In the genomic region with DNA sequence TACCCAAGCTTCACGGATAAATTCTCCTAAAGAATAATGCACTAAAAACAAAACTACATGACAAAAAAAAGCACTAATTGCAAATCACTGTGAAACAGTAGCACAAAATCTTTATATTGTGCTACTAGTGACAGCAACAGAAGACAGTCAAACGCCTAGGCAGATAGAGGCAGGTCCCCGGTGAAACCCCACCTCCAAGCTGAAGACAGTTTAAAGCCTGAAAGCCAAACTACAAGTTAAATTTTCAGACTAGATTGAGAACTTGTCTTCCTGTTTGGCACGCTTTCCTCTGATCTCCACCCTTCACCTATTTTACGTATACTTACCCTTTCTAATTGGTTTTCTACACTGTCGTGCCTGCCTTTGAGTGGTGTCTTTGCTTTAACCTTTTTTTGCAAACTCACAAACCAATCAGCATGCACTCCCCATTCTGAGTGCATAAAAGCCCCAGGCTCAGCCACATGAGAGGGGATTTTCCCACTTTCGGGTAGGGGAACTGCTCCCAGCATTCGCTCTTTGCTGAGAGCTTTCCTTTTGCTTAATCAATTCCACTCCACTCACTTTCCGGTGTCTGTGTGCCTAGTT, we compare ENCODE assay signal across 13 cellular contexts.
DNase-seq lines count a peak whose midpoint lies in the region.
"Had no signal": no experiment of that assay in that cellular context is flagged by ENCODE, and none has a peak within 500 bp of the region (broad histone marks: within the 10 kb centered on the region; RNA-seq: fewer than 3 reads in every experiment).

No MANE protein-coding gene starts in this region.

- H3K27ac Mint-ChIP-seq in stimulated activated naive CD8-positive, alpha-beta T cell treated with anti-CD3 and anti-CD28 coated beads, Interleukin-15, Interleukin-2, amounts not matched to agents 100 ng/mL and 50 ng/mL, for 24 hours = peak overlapping the region; percentile 46
- H3K27ac Mint-ChIP-seq: endodermal cell had no signal

- H3K4me3 Mint-ChIP-seq in stimulated activated naive CD8-positive, alpha-beta T cell treated with anti-CD3 and anti-CD28 coated beads, Interleukin-15, Interleukin-2, amounts not matched to agents 100 ng/mL and 50 ng/mL, for 24 hours = peak overlapping the region; percentile 46
- H3K4me3 Mint-ChIP-seq: endodermal cell had no signal

- peaks cover 50% of the 10 kb centered on the region for H3K4me1 Mint-ChIP-seq in stimulated activated naive CD8-positive, alpha-beta T cell treated with anti-CD3 and anti-CD28 coated beads, Interleukin-15, Interleukin-2, amounts not matched to agents 100 ng/mL and 50 ng/mL, for 24 hours (ENCODE audit: low read depth)

- DNase-seq in activated T-cell treated with anti-CD3 and anti-CD28 coated beads for 1 hour (ENCODE audit: low read depth) = peak; percentile 9
- DNase-seq in activated T-cell treated with anti-CD3 and anti-CD28 coated beads for 4 hours = no peak
- DNase-seq in activated CD4-positive, CD25-positive, alpha-beta regulatory T cell treated with anti-CD3 and anti-CD28 coated beads, Interleukin-2, amount 50 U/mL, for 16 hours (ENCODE audit: low read depth, low spot score) = peak; percentile 15
- DNase-seq in central memory CD4-positive, alpha-beta T cell = peak; percentile 69
- DNase-seq in GM19238 (ENCODE audit: insufficient read length, low spot score) = no peak
- DNase-seq in NCI-H748 treated with DMSO at 0.1 percent for 48 hours (lab: John Stamatoyannopoulos, UW) = no peak
- DNase-seq in NCI-H1105 (lab: John Stamatoyannopoulos, UW) = no peak
- DNase-seq: Calu3, endodermal cell, NCI-H1694 treated with DMSO at 0.1 percent for 48 hours, thyroid gland, WERI-Rb-1 had no signal

- peaks cover 10% of the 10 kb centered on the region for H3K9me3 Mint-ChIP-seq in stimulated activated naive CD8-positive, alpha-beta T cell treated with anti-CD3 and anti-CD28 coated beads, Interleukin-15, Interleukin-2, amounts not matched to agents 100 ng/mL and 50 ng/mL, for 24 hours
- H3K9me3 Mint-ChIP-seq: endodermal cell had no signal

- peaks cover 5% of the 10 kb centered on the region for H3K36me3 Mint-ChIP-seq in stimulated activated naive CD8-positive, alpha-beta T cell treated with anti-CD3 and anti-CD28 coated beads, Interleukin-15, Interleukin-2, amounts not matched to agents 100 ng/mL and 50 ng/mL, for 24 hours (ENCODE audit: low read depth)

- no peaks in the 10 kb centered on the region for H3K27me3 Mint-ChIP-seq in stimulated activated naive CD8-positive, alpha-beta T cell treated with anti-CD3 and anti-CD28 coated beads, Interleukin-15, Interleukin-2, amounts not matched to agents 100 ng/mL and 50 ng/mL, for 24 hours

Comparison
In these comparisons a context has a peak if more than half of its experiments do, and no peak if none do; other contexts are left out.
1. DNase-seq: peak in activated T-cell treated with anti-CD3 and anti-CD28 coated beads for 1 hour (single experiment), activated CD4-positive, CD25-positive, alpha-beta regulatory T cell treated with anti-CD3 and anti-CD28 coated beads, Interleukin-2, amount 50 U/mL, for 16 hours (single experiment) and central memory CD4-positive, alpha-beta T cell (single experiment); none in activated T-cell treated with anti-CD3 and anti-CD28 coated beads for 4 hours (single experiment), GM19238 (single experiment), NCI-H748 treated with DMSO at 0.1 percent for 48 hours (single experiment) and NCI-H1105 (single experiment).